ENCODE assay signal across 12 cellular contexts in genomic region chr7:85191383-85191782, GRCh38. TPM values are rescaled to one million over a fixed set of nuclear protein-coding genes. Genes with fewer than 3 reads are reported as not detected.
A peak's percentile ranks its signal among the peaks of the same experiment; 100 is the strongest.
DNase-seq lines count a peak whose midpoint lies in the region; ATAC-seq and TF ChIP-seq lines count a peak whose summit lies in the region.
"Had no signal": no experiment of that assay in that cellular context is flagged by ENCODE, and none has a peak within 500 bp of the region (broad histone marks: within the 10 kb centered on the region; RNA-seq: fewer than 3 reads in every experiment).

No MANE protein-coding gene starts in this region.

- H3K4me1 ChIP-seq in gastroesophageal sphincter, result peaks cover 0 to 12% (median 0%) of the 10 kb centered on the region in 3 donors

- H3K4me3 Mint-ChIP-seq in activated CD8-positive, alpha-beta T cell treated with anti-CD3 and anti-CD28 coated beads, Interleukin-2, amount 10 ng/mL, durations not matched to agents 7 days and 5 days, result no peak overlapping the region
- H3K4me3 Mint-ChIP-seq: activated CD8-positive, alpha-beta T cell treated with anti-CD3 and anti-CD28 coated beads for 36 hours had no signal

- H3K4me3 ChIP-seq in BJ (ENCODE audit: low read depth, low read length) (no peak overlapping the region), astrocyte of the cerebellum (ENCODE audit: low read depth, low read length) (no peak overlapping the region), gastroesophageal sphincter (no peak overlapping the region)

- H3K27me3 ChIP-seq in BJ (ENCODE audit: control insufficient read depth, insufficient read depth, low read length) (no peaks in the 10 kb centered on the region), gastroesophageal sphincter (peaks cover 20% of the 10 kb centered on the region)

- H3K36me3 ChIP-seq in BJ (ENCODE audit: control insufficient read depth, insufficient read depth, low read length) (no peaks in the 10 kb centered on the region), gastroesophageal sphincter (no peaks in the 10 kb centered on the region)

- no peaks in the 10 kb centered on the region for H3K4me1 Mint-ChIP-seq in activated CD8-positive, alpha-beta T cell treated with anti-CD3 and anti-CD28 coated beads, Interleukin-2, amount 10 ng/mL, durations not matched to agents 7 days and 5 days (ENCODE audit: low read depth)

- TF ChIP-seq POLR2A in gastroesophageal sphincter (IDR thresholded peaks at IDR 0.05), result no peak

- POLR2A ChIA-PET in BJ (lab: Charles Lee), result no interaction called here
- POLR2A ChIA-PET in activated CD8-positive, alpha-beta T cell treated with anti-CD3 and anti-CD28 coated beads, Interleukin-2, amount 10 ng/mL, durations not matched to agents 7 days and 5 days (lab: Charles Lee), result no interaction called here

- H3K9me3 Mint-ChIP-seq in activated CD8-positive, alpha-beta T cell treated with anti-CD3 and anti-CD28 coated beads, Interleukin-2, amount 10 ng/mL, durations not matched to agents 7 days and 5 days (ENCODE audit: insufficient read depth), result no peaks in the 10 kb centered on the region
- H3K9me3 Mint-ChIP-seq: activated CD8-positive, alpha-beta T cell treated with anti-CD3 and anti-CD28 coated beads for 36 hours had no signal

- CTCF ChIA-PET in BJ (lab: Yijun Ruan, JAX), result interaction anchor here (0.6 to 10.1 kb wide), 4 partner anchors 13 to 151 kb away, joined by 3 to 149 read pairs (median 4); no protein-coding TSS in a partner anchor
- CTCF ChIA-PET in activated CD8-positive, alpha-beta T cell treated with anti-CD3 and anti-CD28 coated beads, Interleukin-2, amount 10 ng/mL, durations not matched to agents 7 days and 5 days (lab: Charles Lee), result no interaction called here

- H3K36me3 Mint-ChIP-seq in activated CD8-positive, alpha-beta T cell treated with anti-CD3 and anti-CD28 coated beads, Interleukin-2, amount 10 ng/mL, durations not matched to agents 7 days and 5 days (ENCODE audit: low read depth), result no peaks in the 10 kb centered on the region

- WGBS in gastroesophageal sphincter (ENCODE audit: low coverage in 1 of 2), 2 donors, result 17% methylated on average over 1 of the region's 1 CpG; no CpG with 5 or more reads in 1 of the 2 donors

- no peaks in the 10 kb centered on the region for H3K9me3 ChIP-seq in gastroesophageal sphincter

- peaks cover 12% of the 10 kb centered on the region for H3K27me3 Mint-ChIP-seq in activated CD8-positive, alpha-beta T cell treated with anti-CD3 and anti-CD28 coated beads, Interleukin-2, amount 10 ng/mL, durations not matched to agents 7 days and 5 days (ENCODE audit: low read depth)

- DNase-seq in BJ (ENCODE audit: low read depth) (no peak), KBM-7 (peak; percentile 20), astrocyte of the cerebellum (ENCODE audit: low read depth) (peak; percentile 11), kidney tubule cell (ENCODE audit: low spot score) (peak; percentile 25), cerebellum (ENCODE audit: low spot score) (no peak)
- DNase-seq in activated CD8-positive, alpha-beta T cell treated with anti-CD3 and anti-CD28 coated beads, Interleukin-2, amount 10 ng/mL, durations not matched to agents 7 days and 5 days, result no peak
- DNase-seq: activated CD8-positive, alpha-beta T cell treated with anti-CD3 and anti-CD28 coated beads for 36 hours; erythroblast; NCI-H510A treated with DMSO at 0.1 percent for 48 hours; right cardiac atrium had no signal

- TF ChIP-seq CTCF in BJ (IDR thresholded peaks at IDR 0.05; ENCODE audit: insufficient read depth, low read depth, low read length) (peak; percentile 43), astrocyte of the cerebellum (IDR thresholded peaks at IDR 0.05; ENCODE audit: low read depth, low read length, missing control alignments) (peak; percentile 19), gastroesophageal sphincter (IDR thresholded peaks at IDR 0.05) (no peak)

- no peak for TF ChIP-seq EP300 in gastroesophageal sphincter (IDR thresholded peaks at IDR 0.05)

- in situ Hi-C loops in KBM-7 (cut with MboI; ENCODE audit: low pct_unique_long_range_greater_than_20kb, low sequenced_read_pairs) (no loop called here), astrocyte of the cerebellum (cut with HindIII; ENCODE audit: low sequenced_read_pairs) (no loop called here)

- ATAC-seq in HG02973 (IDR thresholded peaks at IDR 0.05; ENCODE audit: unreplicated experiment) (no peak), gastroesophageal sphincter (no peak)
- no peak for ATAC-seq in activated CD8-positive, alpha-beta T cell treated with anti-CD3 and anti-CD28 coated beads, Interleukin-2, amount 10 ng/mL, durations not matched to agents 7 days and 5 days
- ATAC-seq: activated CD8-positive, alpha-beta T cell treated with anti-CD3 and anti-CD28 coated beads for 36 hours; right cardiac atrium had no signal

- no peak overlapping the region for H3K27ac ChIP-seq in gastroesophageal sphincter

- H3K27ac Mint-ChIP-seq in activated CD8-positive, alpha-beta T cell treated with anti-CD3 and anti-CD28 coated beads, Interleukin-2, amount 10 ng/mL, durations not matched to agents 7 days and 5 days, result no peak overlapping the region
- H3K27ac Mint-ChIP-seq: activated CD8-positive, alpha-beta T cell treated with anti-CD3 and anti-CD28 coated beads for 36 hours had no signal

RNA-seq across cellular contexts. Expression of gene SEMA3D, which starts 4.5 kb away (rescaled TPM):
- polyA plus RNA-seq in BJ (2011; rRNA removed), result 19.9 and 27.7 TPM in 2 replicates
- polyA minus RNA-seq in BJ (2011; rRNA and poly(A)+ RNA removed), result 18.9 and 24.4 TPM in 2 replicates
- total RNA-seq in cerebellum, result 39.2 TPM
- 10 to 100 TPM in 2 of 4 donors, 1 to 10 TPM in 1, under 1 TPM in 1; 0.27 to 24.6 (median 6.5) TPM for total RNA-seq in gastroesophageal sphincter
- total RNA-seq in activated CD8-positive, alpha-beta T cell treated with anti-CD3 and anti-CD28 coated beads, Interleukin-2, amount 10 ng/mL, durations not matched to agents 7 days and 5 days, result not detected
- total RNA-seq: activated CD8-positive, alpha-beta T cell treated with anti-CD3 and anti-CD28 coated beads for 36 hours had no signal

Comparison
In these comparisons a context has a peak if more than half of its experiments do, and no peak if none do; other contexts are left out.
1. DNase-seq: peak in KBM-7 (single experiment), astrocyte of the cerebellum (single experiment) and kidney tubule cell (single experiment); none in BJ (single experiment), cerebellum (single experiment) and activated CD8-positive, alpha-beta T cell treated with anti-CD3 and anti-CD28 coated beads, Interleukin-2, amount 10 ng/mL, durations not matched to agents 7 days and 5 days (single experiment).
2. CTCF ChIP-seq: peak in BJ (single experiment) and astrocyte of the cerebellum (single experiment); none in gastroesophageal sphincter (0 of 4).